Comparison of ENCODE assay signal across 19 cellular contexts in the genomic region with DNA sequence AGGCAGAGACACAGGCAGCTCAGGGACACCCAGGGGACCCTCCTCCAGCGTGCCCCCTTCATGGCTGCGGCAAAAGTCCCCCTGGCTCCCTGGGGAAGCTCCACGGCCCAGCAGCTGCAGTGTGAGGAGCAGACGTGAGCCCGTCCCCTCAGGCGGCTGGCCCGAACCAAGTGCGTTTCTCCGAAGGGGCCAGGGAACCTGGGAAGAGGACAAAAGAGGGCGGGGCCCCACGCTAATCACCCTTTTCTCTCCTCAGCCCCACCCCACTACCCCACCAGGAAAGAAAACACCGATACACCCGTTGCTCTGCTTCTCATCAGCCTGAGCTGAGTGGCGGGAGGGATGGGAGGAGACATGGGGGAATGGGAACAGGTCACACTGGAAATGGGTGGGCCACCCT. TPM values are rescaled to one million over a fixed set of nuclear protein-coding genes. Genes with fewer than 3 reads are reported as not detected.
DNase-seq lines count a peak whose midpoint lies in the region; ATAC-seq, FAIRE-seq and TF ChIP-seq lines count a peak whose summit lies in the region.
"Had no signal": no experiment of that assay in that cellular context is flagged by ENCODE, and none has a peak within 500 bp of the region (broad histone marks: within the 10 kb centered on the region; RNA-seq: fewer than 3 reads in every experiment).

A gene with protein sequence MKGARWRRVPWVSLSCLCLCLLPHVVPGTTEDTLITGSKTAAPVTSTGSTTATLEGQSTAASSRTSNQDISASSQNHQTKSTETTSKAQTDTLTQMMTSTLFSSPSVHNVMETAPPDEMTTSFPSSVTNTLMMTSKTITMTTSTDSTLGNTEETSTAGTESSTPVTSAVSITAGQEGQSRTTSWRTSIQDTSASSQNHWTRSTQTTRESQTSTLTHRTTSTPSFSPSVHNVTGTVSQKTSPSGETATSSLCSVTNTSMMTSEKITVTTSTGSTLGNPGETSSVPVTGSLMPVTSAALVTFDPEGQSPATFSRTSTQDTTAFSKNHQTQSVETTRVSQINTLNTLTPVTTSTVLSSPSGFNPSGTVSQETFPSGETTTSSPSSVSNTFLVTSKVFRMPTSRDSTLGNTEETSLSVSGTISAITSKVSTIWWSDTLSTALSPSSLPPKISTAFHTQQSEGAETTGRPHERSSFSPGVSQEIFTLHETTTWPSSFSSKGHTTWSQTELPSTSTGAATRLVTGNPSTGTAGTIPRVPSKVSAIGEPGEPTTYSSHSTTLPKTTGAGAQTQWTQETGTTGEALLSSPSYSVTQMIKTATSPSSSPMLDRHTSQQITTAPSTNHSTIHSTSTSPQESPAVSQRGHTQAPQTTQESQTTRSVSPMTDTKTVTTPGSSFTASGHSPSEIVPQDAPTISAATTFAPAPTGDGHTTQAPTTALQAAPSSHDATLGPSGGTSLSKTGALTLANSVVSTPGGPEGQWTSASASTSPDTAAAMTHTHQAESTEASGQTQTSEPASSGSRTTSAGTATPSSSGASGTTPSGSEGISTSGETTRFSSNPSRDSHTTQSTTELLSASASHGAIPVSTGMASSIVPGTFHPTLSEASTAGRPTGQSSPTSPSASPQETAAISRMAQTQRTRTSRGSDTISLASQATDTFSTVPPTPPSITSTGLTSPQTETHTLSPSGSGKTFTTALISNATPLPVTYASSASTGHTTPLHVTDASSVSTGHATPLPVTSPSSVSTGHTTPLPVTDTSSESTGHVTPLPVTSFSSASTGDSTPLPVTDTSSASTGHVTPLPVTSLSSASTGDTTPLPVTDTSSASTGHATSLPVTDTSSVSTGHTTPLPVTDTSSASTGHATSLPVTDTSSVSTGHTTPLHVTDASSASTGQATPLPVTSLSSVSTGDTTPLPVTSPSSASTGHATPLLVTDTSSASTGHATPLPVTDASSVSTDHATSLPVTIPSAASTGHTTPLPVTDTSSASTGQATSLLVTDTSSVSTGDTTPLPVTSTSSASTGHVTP (N-terminal part only) (minus strand): TSS at position 174 of the 400 bp plus-strand sequence. CDS start 112 bp downstream, at position 62.

- no peak for TF ChIP-seq CTCF in H9 (conservative IDR thresholded peaks at IDR 0.05)
- no peak for TF ChIP-seq CTCF in hepatocyte (IDR thresholded peaks at IDR 0.05; ENCODE audit: poor library complexity)
- no peak for TF ChIP-seq CTCF in MM.1S (IDR thresholded peaks at IDR 0.05; ENCODE audit: low read length)

- peaks cover 39 to 41% of the 10 kb centered on the region in 2 experiments for H3K4me1 Mint-ChIP-seq in H9

- WGBS in H9 (ENCODE audit: extremely low coverage, insufficient read length, low lambda C conversion rate): no CpG with 5 or more reads among the region's 14 CpGs
- 39% methylated on average over 14 of the region's 14 CpGs for WGBS in hepatocyte (ENCODE audit: low lambda C conversion rate, missing lambda C conversion rate)
- 7 to 32% (median 27%) methylated on average over 14 of the region's 14 CpGs for WGBS in small intestine, 3 donors

- no peak for FAIRE-seq in small intestine (lab: Jason Lieb, UNC)
- FAIRE-seq: frontal cortex had no signal

- H3K4me3 ChIP-seq in hepatocyte (no peak within 1 kb of the TSS), small intestine (ENCODE audit: low read depth in 1 of 2, low read length in 2 of 2) (peak within 1 kb of the TSS in 1 of 2 donors; percentile 25), MM.1S (ENCODE audit: low read length) (no peak within 1 kb of the TSS)
- H3K4me3 ChIP-seq: cardiac muscle cell had no signal

- H3F3A ChIP-seq in MM.1S (ENCODE audit: insufficient read depth, low read length): no peaks in the 10 kb centered on the region

- H4K91ac ChIP-seq in H9 (ENCODE audit: insufficient read length, low read depth, low read length): no peak within 1 kb of the TSS

- peaks cover 8% of the 10 kb centered on the region for H3K27me3 Mint-ChIP-seq in H9 (ENCODE audit: low read depth)
- H3K27me3 Mint-ChIP-seq: activated naive CD8-positive, alpha-beta T cell; stimulated activated naive CD8-positive, alpha-beta T cell treated with anti-CD3 and anti-CD28 coated beads, Interleukin-15, Interleukin-2, amounts not matched to agents 100 ng/mL and 50 ng/mL, for 24 hours had no signal

- H3K79me2 ChIP-seq in H9 (ENCODE audit: insufficient read depth, low read length) (no peaks in the 10 kb centered on the region), hepatocyte (no peaks in the 10 kb centered on the region), MM.1S (ENCODE audit: low read length) (no peaks in the 10 kb centered on the region)

- H3K56ac ChIP-seq in H9 (ENCODE audit: insufficient read length, low read depth, low read length): no peak within 1 kb of the TSS

- peaks cover 3% of the 10 kb centered on the region for H3K4me1 ChIP-seq in H9 (ENCODE audit: insufficient read depth, low read length)
- no peaks in the 10 kb centered on the region for H3K4me1 ChIP-seq in hepatocyte (ENCODE audit: insufficient read depth)
- no peaks in the 10 kb centered on the region for H3K4me1 ChIP-seq in small intestine (ENCODE audit: control insufficient read depth in 2 of 2, insufficient read depth in 1 of 2, low read depth in 1 of 2, low read length in 1 of 2)
- H3K4me1 ChIP-seq in MM.1S (ENCODE audit: low read length): no peaks in the 10 kb centered on the region

- H3K9me2 ChIP-seq in hepatocyte (replicated peaks; ENCODE audit: insufficient read depth) (no peaks in the 10 kb centered on the region), MM.1S (replicated peaks; ENCODE audit: insufficient read depth, low read length) (no peaks in the 10 kb centered on the region)

- H3K27ac ChIP-seq in H9 (ENCODE audit: insufficient read length, low read depth, low read length) (no peak within 1 kb of the TSS), hepatocyte (no peak within 1 kb of the TSS), small intestine (ENCODE audit: low read depth in 1 of 2, low read length in 1 of 2) (no peak within 1 kb of the TSS), MM.1S (ENCODE audit: low read length) (no peak within 1 kb of the TSS)
- H3K27ac ChIP-seq: cardiac muscle cell had no signal

- no peak within 1 kb of the TSS for H3K9ac ChIP-seq in H9 (ENCODE audit: extremely low read depth, insufficient read length, low read length)
- no peak within 1 kb of the TSS for H3K9ac ChIP-seq in MM.1S (ENCODE audit: low read length)

- DNase-seq in H9: peak; percentile 55
- DNase-seq in NCI-H345 (lab: John Stamatoyannopoulos, UW): peak; percentile 32
- DNase-seq in hepatocyte (ENCODE audit: low spot score): peak; percentile 62
- peak; percentile 36 for DNase-seq in small intestine
- no peak for DNase-seq in DMS114 treated with DMSO at 0.1 percent for 48 hours (lab: John Stamatoyannopoulos, UW; ENCODE audit: unreplicated experiment)
- no peak for DNase-seq in MM.1S
- DNase-seq in cerebellar cortex (ENCODE audit: low spot score): no peak
- DNase-seq: activated T-cell treated with anti-CD3 and anti-CD28 coated beads, Interleukin-2, amount 50 U/mL, for 1 hour; effector memory CD4-positive, alpha-beta T cell; Kasumi-1; midbrain; NCI-H1930 had no signal

- H2BK12ac ChIP-seq in H9 (ENCODE audit: insufficient read length, low read depth, low read length): peak within 1 kb of the TSS; percentile 43

- H3K36me3 Mint-ChIP-seq in H9 (ENCODE audit: insufficient read depth in 1 of 3, low read depth in 3 of 3): no peaks in the 10 kb centered on the region
- H3K36me3 Mint-ChIP-seq: activated naive CD8-positive, alpha-beta T cell had no signal

- H3K27me3 ChIP-seq in H9 (ENCODE audit: insufficient read depth, low read length): no peaks in the 10 kb centered on the region
- H3K27me3 ChIP-seq in hepatocyte: no peaks in the 10 kb centered on the region
- peaks cover 4 to 5% of the 10 kb centered on the region in 2 donors for H3K27me3 ChIP-seq in small intestine (ENCODE audit: control insufficient read depth in 2 of 2, insufficient read depth in 2 of 2, low read length in 2 of 2)
- H3K27me3 ChIP-seq in MM.1S (replicated peaks; ENCODE audit: insufficient read depth, low read length): peaks cover 87% of the 10 kb centered on the region
- H3K27me3 ChIP-seq: cardiac muscle cell had no signal

- H3K4ac ChIP-seq in H9 (ENCODE audit: low read depth, low read length): no peak within 1 kb of the TSS; the same call in 1 of the 2 replicates

- peak within 1 kb of the TSS in 1 of 2 experiments; percentile 52; a peak in 3 of 5 replicates for H3K4me3 Mint-ChIP-seq in H9
- H3K4me3 Mint-ChIP-seq: activated naive CD8-positive, alpha-beta T cell; stimulated activated naive CD8-positive, alpha-beta T cell treated with anti-CD3 and anti-CD28 coated beads, Interleukin-15, Interleukin-2, amounts not matched to agents 100 ng/mL and 50 ng/mL, for 24 hours had no signal

- H4K20me1 ChIP-seq in H9 (ENCODE audit: control insufficient read depth, insufficient read depth, insufficient read length) (no peaks in the 10 kb centered on the region), hepatocyte (ENCODE audit: insufficient read depth, poor library complexity, severe bottlenecking) (no peaks in the 10 kb centered on the region), MM.1S (ENCODE audit: insufficient read depth, low read length) (no peaks in the 10 kb centered on the region)

- H3K27ac Mint-ChIP-seq in H9: peak within 1 kb of the TSS in 1 of 3 experiments; percentile 23; a peak in 2 of 7 replicates
- H3K27ac Mint-ChIP-seq: activated naive CD8-positive, alpha-beta T cell; stimulated activated naive CD8-positive, alpha-beta T cell treated with anti-CD3 and anti-CD28 coated beads, Interleukin-15, Interleukin-2, amounts not matched to agents 100 ng/mL and 50 ng/mL, for 24 hours had no signal

- no peaks in the 10 kb centered on the region for H3K9me3 Mint-ChIP-seq in H9
- H3K9me3 Mint-ChIP-seq: stimulated activated naive CD8-positive, alpha-beta T cell treated with anti-CD3 and anti-CD28 coated beads, Interleukin-15, Interleukin-2, amounts not matched to agents 100 ng/mL and 50 ng/mL, for 24 hours had no signal

- no peaks in the 10 kb centered on the region for H3K23me2 ChIP-seq in H9 (ENCODE audit: insufficient read length, low read depth, low read length, poor library complexity, severe bottlenecking)

- no peak within 1 kb of the TSS for H3K23ac ChIP-seq in H9 (ENCODE audit: insufficient read length, low read depth, low read length)

- H4K8ac ChIP-seq in H9 (replicated peaks; ENCODE audit: insufficient read length, low read depth, low read length): no peak within 1 kb of the TSS

- H3K9me3 ChIP-seq in H9 (ENCODE audit: control insufficient read depth, low read depth, low read length): no peaks in the 10 kb centered on the region
- H3K9me3 ChIP-seq in hepatocyte (ENCODE audit: low read depth): no peaks in the 10 kb centered on the region
- H3K9me3 ChIP-seq in small intestine (ENCODE audit: control insufficient read depth, low read depth): no peaks in the 10 kb centered on the region
- no peaks in the 10 kb centered on the region for H3K9me3 ChIP-seq in MM.1S (replicated peaks; ENCODE audit: insufficient read depth, low read length)

- H4K5ac ChIP-seq in H9 (ENCODE audit: insufficient read length, low read depth, low read length): no peak within 1 kb of the TSS

- no peak within 1 kb of the TSS for H2BK15ac ChIP-seq in H9 (ENCODE audit: low read depth, low read length)

- no peak within 1 kb of the TSS for H3T11ph ChIP-seq in H9 (ENCODE audit: low read length)

- H3K36me3 ChIP-seq in hepatocyte (replicated peaks; ENCODE audit: insufficient read depth, low read depth) (no peaks in the 10 kb centered on the region), small intestine (ENCODE audit: control insufficient read depth in 2 of 2, insufficient read depth in 2 of 2, low read length in 2 of 2) (no peaks in the 10 kb centered on the region), MM.1S (replicated peaks; ENCODE audit: insufficient read depth, low read length) (no peaks in the 10 kb centered on the region)
- H3K36me3 ChIP-seq: cardiac muscle cell had no signal

- peak within 1 kb of the TSS; percentile 70 for H3K18ac ChIP-seq in H9 (ENCODE audit: insufficient read length, low read depth, low read length)

- H3K14ac ChIP-seq in H9 (ENCODE audit: insufficient read depth, low read length): no peak within 1 kb of the TSS; the same call in 1 of the 2 replicates

- no peak within 1 kb of the TSS for H3K4me2 ChIP-seq in H9 (ENCODE audit: insufficient read depth, insufficient read length, low read length)
- H3K4me2 ChIP-seq in hepatocyte: peak within 1 kb of the TSS; percentile 56
- H3K4me2 ChIP-seq in MM.1S (ENCODE audit: low read depth, low read length): no peak within 1 kb of the TSS

- no peak within 1 kb of the TSS for H2AFZ ChIP-seq in H9 (ENCODE audit: low read length)
- H2AFZ ChIP-seq in hepatocyte: no peak within 1 kb of the TSS
- H2AFZ ChIP-seq in MM.1S (ENCODE audit: low read length): no peak within 1 kb of the TSS

- no peak within 1 kb of the TSS for H2BK5ac ChIP-seq in H9 (ENCODE audit: insufficient read length, low read length)

- no peaks in the 10 kb centered on the region for H3K79me1 ChIP-seq in H9 (ENCODE audit: insufficient read depth, low read depth, low read length, poor library complexity, severe bottlenecking)

- no peak for TF ChIP-seq POLR2A in GM18505 (IDR thresholded peaks at IDR 0.05; ENCODE audit: borderline replicate concordance, extremely low read depth, insufficient read depth, insufficient read length)

- H2BK120ac ChIP-seq in H9 (ENCODE audit: low read depth, low read length, poor library complexity, severe bottlenecking): no peak within 1 kb of the TSS

- no peak within 1 kb of the TSS for H2BK20ac ChIP-seq in H9 (ENCODE audit: low read depth, low read length, poor library complexity, severe bottlenecking)

- no peak for ATAC-seq in GM18505 (IDR thresholded peaks at IDR 0.05; ENCODE audit: unreplicated experiment)

- no peak within 1 kb of the TSS for H2AK5ac ChIP-seq in H9 (ENCODE audit: insufficient read length, low read length)

RNA-seq across cellular contexts. Expression of the gene that starts here (rescaled TPM):
- total RNA-seq in H9 (2021) (0.70 and 1.2 TPM in 2 replicates), hepatocyte (0.32 and 1.7 TPM in 2 replicates)
- polyA plus RNA-seq in hepatocyte (0.89 and 0.94 TPM in 2 replicates), small intestine (1 to 10 TPM in 1 of 3 donors, under 1 TPM in 2; under 0.01 to 3.8 (median 0.27) TPM)
- total RNA-seq: cardiac muscle cell, Right ventricle myocardium superior had no signal
- polyA plus RNA-seq: BJ had no signal

Comparison
In these comparisons a context has a peak if more than half of its experiments do, and no peak if none do; other contexts are left out.
1. DNase-seq: peak in H9 (single experiment), NCI-H345 (single experiment), hepatocyte (single experiment) and small intestine (single experiment); none in DMS114 treated with DMSO at 0.1 percent for 48 hours (single experiment), MM.1S (single experiment) and cerebellar cortex (single experiment).